ENCODE assay signal across 8 cellular contexts in genomic region chr10:95289921-95290421, GRCh38. TPM values are rescaled to one million over a fixed set of nuclear protein-coding genes. Genes with fewer than 3 reads are reported as not detected.
DNase-seq lines count a peak whose midpoint lies in the region; ATAC-seq, FAIRE-seq and TF ChIP-seq lines count a peak whose summit lies in the region.

No MANE protein-coding gene starts in this region.

- TF ChIP-seq POLR2A in GM12892 (IDR thresholded peaks at IDR 0.05; ENCODE audit: low read depth, low read length): no peak
- no peak for TF ChIP-seq POLR2A in GM18505 (IDR thresholded peaks at IDR 0.05; ENCODE audit: borderline replicate concordance, extremely low read depth, insufficient read depth, insufficient read length)

- ATAC-seq in HG02973 (IDR thresholded peaks at IDR 0.05; ENCODE audit: unreplicated experiment) (no peak), GM18505 (IDR thresholded peaks at IDR 0.05; ENCODE audit: unreplicated experiment) (no peak)

- H3K9ac ChIP-seq in muscle layer of colon (ENCODE audit: low read length): peak overlapping the region; percentile 4

- no peaks in the 10 kb centered on the region for H3K9me3 ChIP-seq in muscle layer of colon (ENCODE audit: low read length)

- H3K27ac ChIP-seq in ACC112 (ENCODE audit: low read depth, low read length): peak overlapping the region; percentile 39; the same call in 1 of the 2 replicates
- no peak overlapping the region for H3K27ac ChIP-seq in HL-60 (replicated peaks)
- peak overlapping the region; percentile 7 for H3K27ac ChIP-seq in muscle layer of colon (ENCODE audit: low read depth, low read length)

- H2AFZ ChIP-seq in ACC112 (ENCODE audit: low read length, unreplicated experiment): peak overlapping the region; percentile 94

- H3K4me1 ChIP-seq in ACC112 (ENCODE audit: control insufficient read depth, insufficient read depth, low read length, unreplicated experiment) (peaks cover 35% of the 10 kb centered on the region), muscle layer of colon (ENCODE audit: insufficient read depth, low read length) (peaks cover 5% of the 10 kb centered on the region)

- no peaks in the 10 kb centered on the region for H3K36me3 ChIP-seq in ACC112 (ENCODE audit: insufficient read depth, low read length)
- H3K36me3 ChIP-seq in muscle layer of colon (ENCODE audit: insufficient read depth, low read length): no peaks in the 10 kb centered on the region

- TF ChIP-seq CTCF in HL-60 (IDR thresholded peaks at IDR 0.05; ENCODE audit: insufficient read depth, low read length) (no peak), cardiac fibroblast (IDR thresholded peaks at IDR 0.05; ENCODE audit: low read depth, low read length) (no peak)

- DNase-seq in HL-60 (ENCODE audit: low read depth in 1 of 2, low spot score in 1 of 2) (no peak), cardiac fibroblast (ENCODE audit: low read depth in 2 of 2) (no peak), NCI-H1694 treated with DMSO at 0.1 percent for 48 hours (lab: John Stamatoyannopoulos, UW) (no peak), GM12892 (ENCODE audit: insufficient read length) (no peak)

- peaks cover 49% of the 10 kb centered on the region for H3K79me2 ChIP-seq in ACC112 (ENCODE audit: control insufficient read depth, insufficient read depth, low read length, unreplicated experiment)

- H3K4me3 ChIP-seq in ACC112 (ENCODE audit: low read depth, low read length): peak overlapping the region; percentile 99
- peak overlapping the region; percentile 7; the same call in 1 of the 2 replicates for H3K4me3 ChIP-seq in HL-60 (replicated peaks; ENCODE audit: insufficient read depth, low read length)
- H3K4me3 ChIP-seq in cardiac fibroblast (replicated peaks in 1 of 2; ENCODE audit: low read depth in 2 of 2, low read length in 2 of 2): peak overlapping the region; percentile 93 to 97
- peak overlapping the region; percentile 60 to 76 for H3K4me3 ChIP-seq in muscle layer of colon (ENCODE audit: low read depth in 1 of 2, low read length in 2 of 2)

- H3K27me3 ChIP-seq in ACC112 (ENCODE audit: insufficient read depth, low read length) (no peaks in the 10 kb centered on the region), HL-60 (ENCODE audit: insufficient read depth, poor library complexity, severe bottlenecking) (peaks cover 44% of the 10 kb centered on the region), muscle layer of colon (ENCODE audit: control insufficient read depth in 1 of 2, insufficient read depth in 2 of 2, low read length in 2 of 2) (peaks cover 5 to 13% of the 10 kb centered on the region in 2 donors)

- FAIRE-seq in GM12892 (lab: Jason Lieb, UNC): no peak

RNA-seq across cellular contexts. Expression of gene PDLIM1, which starts 0.8 kb away (rescaled TPM):
- 305 TPM for polyA plus RNA-seq in GM12892 (2012; ENCODE audit: missing spikeins)

Comparison
In these comparisons a context has a peak if more than half of its experiments do, and no peak if none do; other contexts are left out.
1. H3K4me3 ChIP-seq: peak in every context shown above with its lines; median percentile 99 in ACC112; 95 in cardiac fibroblast; 68 in muscle layer of colon; 7 in HL-60.